Comparison of ENCODE assay signal across 1 cellular context in the genomic region with DNA sequence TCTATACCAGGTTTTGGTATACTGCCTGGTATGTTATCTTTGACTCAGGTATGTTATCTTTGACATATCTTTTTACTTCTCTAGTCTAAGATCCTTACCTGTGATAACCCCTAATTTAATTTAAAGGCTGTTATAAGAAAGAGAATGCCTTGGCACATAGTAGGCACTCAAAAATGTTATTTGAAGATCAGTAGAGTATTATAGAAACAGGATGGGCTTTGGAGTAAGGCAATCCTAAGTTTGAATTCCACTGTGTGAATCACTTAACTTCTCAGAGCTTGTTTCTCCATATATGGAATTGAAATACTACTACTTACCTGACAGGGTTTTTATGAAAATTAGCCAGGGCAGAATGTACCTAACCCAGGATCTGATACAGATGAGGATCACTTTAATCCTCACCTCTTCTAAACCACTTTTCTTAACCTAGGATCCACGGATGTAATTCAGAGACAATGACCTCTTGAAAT.
TF ChIP-seq lines count a peak whose summit lies in the region.

No MANE protein-coding gene starts in this region.

TF ChIP-seq in IMR-90, 13 proteins besides CTCF, POLR2A, EP300 and RAD21 (continued from another document):
- no peak for TF ChIP-seq SMC3 (IDR thresholded peaks at IDR 0.05; ENCODE audit: low read depth, low read length)
- no peak for TF ChIP-seq FOS (IDR thresholded peaks at IDR 0.05; ENCODE audit: low read depth, low read length)
- no peak for TF ChIP-seq NFE2L2 (IDR thresholded peaks at IDR 0.05; ENCODE audit: low read depth, low read length)
- TF ChIP-seq CEBPB (IDR thresholded peaks at IDR 0.05; ENCODE audit: low read depth, low read length) = no peak
- TF ChIP-seq RCOR1 (IDR thresholded peaks at IDR 0.05; ENCODE audit: insufficient replicate concordance, low read length) = no peak
- TF ChIP-seq MXI1 (IDR thresholded peaks at IDR 0.05; ENCODE audit: borderline replicate concordance, low read depth, low read length) = no peak
- no peak for TF ChIP-seq BHLHE40 (IDR thresholded peaks at IDR 0.05; ENCODE audit: low read depth, low read length)
- TF ChIP-seq RFX5 (IDR thresholded peaks at IDR 0.05; ENCODE audit: low read depth, low read length) = no peak
- TF ChIP-seq, protein P1, sequence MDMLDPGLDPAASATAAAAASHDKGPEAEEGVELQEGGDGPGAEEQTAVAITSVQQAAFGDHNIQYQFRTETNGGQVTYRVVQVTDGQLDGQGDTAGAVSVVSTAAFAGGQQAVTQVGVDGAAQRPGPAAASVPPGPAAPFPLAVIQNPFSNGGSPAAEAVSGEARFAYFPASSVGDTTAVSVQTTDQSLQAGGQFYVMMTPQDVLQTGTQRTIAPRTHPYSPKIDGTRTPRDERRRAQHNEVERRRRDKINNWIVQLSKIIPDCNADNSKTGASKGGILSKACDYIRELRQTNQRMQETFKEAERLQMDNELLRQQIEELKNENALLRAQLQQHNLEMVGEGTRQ (IDR thresholded peaks at IDR 0.05; ENCODE audit: low read depth, low read length) = no peak
